20 cellular contexts compared by ENCODE assay signal in genomic region chr3:125679258-125679657, GRCh38.
DNase-seq lines count a peak whose midpoint lies in the region; ATAC-seq and TF ChIP-seq lines count a peak whose summit lies in the region.
"Had no signal": no experiment of that assay in that cellular context is flagged by ENCODE, and none has a peak within 500 bp of the region (broad histone marks: within the 10 kb centered on the region; RNA-seq: fewer than 3 reads in every experiment).

No MANE protein-coding gene starts in this region.

- H3K27ac ChIP-seq in GM23338 (ENCODE audit: low read depth) (no peak overlapping the region), osteoblast (ENCODE audit: low read depth, low read length) (no peak overlapping the region)
- H3K27ac ChIP-seq: C4-2B, coronary artery, thyroid gland had no signal

- H3K4me1 Mint-ChIP-seq in GM23338, result no peaks in the 10 kb centered on the region
- H3K4me1 Mint-ChIP-seq in activated CD8-positive, alpha-beta T cell treated with anti-CD3 and anti-CD28 coated beads for 36 hours (ENCODE audit: low read depth), result no peaks in the 10 kb centered on the region
- H3K4me1 Mint-ChIP-seq: natural killer cell; stimulated activated memory B cell treated with anti-CD40 and anti-IgM and Interleukin-4, amounts not matched to agents 10 μg/mL and 1 μg/mL and 100 μg/mL, for 72 hours had no signal

- H3K79me2 ChIP-seq in GM23338 (replicated peaks; ENCODE audit: insufficient read depth), result no peaks in the 10 kb centered on the region
- H3K79me2 ChIP-seq in Loucy (ENCODE audit: insufficient read depth, low read length), result no peaks in the 10 kb centered on the region
- H3K79me2 ChIP-seq in osteoblast (ENCODE audit: insufficient read depth, low read length), result no peaks in the 10 kb centered on the region

- no peaks in the 10 kb centered on the region for H3K36me3 Mint-ChIP-seq in GM23338 (ENCODE audit: low read depth)
- no peaks in the 10 kb centered on the region for H3K36me3 Mint-ChIP-seq in activated CD8-positive, alpha-beta T cell treated with anti-CD3 and anti-CD28 coated beads for 36 hours (ENCODE audit: low read depth)
- H3K36me3 Mint-ChIP-seq: natural killer cell; stimulated activated memory B cell treated with anti-CD40 and anti-IgM and Interleukin-4, amounts not matched to agents 10 μg/mL and 1 μg/mL and 100 μg/mL, for 72 hours had no signal

- H3K9me3 ChIP-seq in Loucy (ENCODE audit: insufficient read depth, low read depth, low read length) (no peaks in the 10 kb centered on the region), osteoblast (ENCODE audit: low read depth, low read length) (no peaks in the 10 kb centered on the region)
- H3K9me3 ChIP-seq: thyroid gland had no signal

- no peaks in the 10 kb centered on the region for H3F3A ChIP-seq in GM23338 (replicated peaks; ENCODE audit: low read depth)
- no peaks in the 10 kb centered on the region for H3F3A ChIP-seq in Loucy (ENCODE audit: low read depth)

- ATAC-seq in GM23338, result no peak
- ATAC-seq in activated CD8-positive, alpha-beta T cell treated with anti-CD3 and anti-CD28 coated beads for 36 hours, result no peak
- ATAC-seq: natural killer cell; stimulated activated memory B cell treated with anti-CD40 and anti-IgM and Interleukin-4, amounts not matched to agents 10 μg/mL and 1 μg/mL and 100 μg/mL, for 72 hours had no signal

- H3K9ac ChIP-seq in Loucy (ENCODE audit: low read depth, low read length, poor library complexity, severe bottlenecking), result no peak overlapping the region

- TF ChIP-seq CTCF in GM23338 (conservative IDR thresholded peaks at IDR 0.05; ENCODE audit: low read depth in 2 of 2) (peak in 1 of 2 experiments; percentile 43; a peak in 2 of 4 replicates), Loucy (conservative IDR thresholded peaks at IDR 0.05; ENCODE audit: low read length) (0 out of 2 replicates have a peak, but pooled peaks have one; percentile 21), osteoblast (IDR thresholded peaks at IDR 0.05; ENCODE audit: extremely low read depth, low read depth, low read length) (peak; percentile 23), GM10266 (IDR thresholded peaks at IDR 0.05; ENCODE audit: control insufficient read depth, insufficient read depth, low read depth, missing control alignments) (no peak)
- no peak for TF ChIP-seq CTCF in activated CD8-positive, alpha-beta T cell treated with anti-CD3 and anti-CD28 coated beads for 36 hours (IDR thresholded peaks at IDR 0.05)

- peaks cover 6% of the 10 kb centered on the region for H3K27me3 Mint-ChIP-seq in GM23338 (ENCODE audit: insufficient read depth, low read depth, poor library complexity)
- peaks cover 2% of the 10 kb centered on the region for H3K27me3 Mint-ChIP-seq in activated CD8-positive, alpha-beta T cell treated with anti-CD3 and anti-CD28 coated beads for 36 hours
- H3K27me3 Mint-ChIP-seq: progenitor cell of endocrine pancreas had no signal

- no peaks in the 10 kb centered on the region for H3K36me3 ChIP-seq in GM23338 (ENCODE audit: insufficient read depth)
- no peaks in the 10 kb centered on the region for H3K36me3 ChIP-seq in Loucy (ENCODE audit: insufficient read depth, low read length)
- no peaks in the 10 kb centered on the region for H3K36me3 ChIP-seq in osteoblast (ENCODE audit: insufficient read depth, low read length)
- H3K36me3 ChIP-seq: thyroid gland had no signal

- H3K4me3 ChIP-seq in GM23338 (no peak overlapping the region), Loucy (ENCODE audit: low read length, poor library complexity, severe bottlenecking) (no peak overlapping the region), osteoblast (ENCODE audit: insufficient read depth, low read length) (no peak overlapping the region)
- H3K4me3 ChIP-seq: coronary artery, lung, thyroid gland had no signal

- H3K27ac Mint-ChIP-seq in GM23338, result no peak overlapping the region
- H3K27ac Mint-ChIP-seq in activated CD8-positive, alpha-beta T cell treated with anti-CD3 and anti-CD28 coated beads for 36 hours, result no peak overlapping the region
- H3K27ac Mint-ChIP-seq: natural killer cell; progenitor cell of endocrine pancreas; stimulated activated memory B cell treated with anti-CD40 and anti-IgM and Interleukin-4, amounts not matched to agents 10 μg/mL and 1 μg/mL and 100 μg/mL, for 72 hours had no signal

- H3K27me3 ChIP-seq in GM23338 (ENCODE audit: insufficient read depth) (no peaks in the 10 kb centered on the region), Loucy (ENCODE audit: insufficient read depth, low read length, poor library complexity, severe bottlenecking) (no peaks in the 10 kb centered on the region), osteoblast (ENCODE audit: insufficient read depth, low read length) (no peaks in the 10 kb centered on the region)
- H3K27me3 ChIP-seq: thyroid gland had no signal

- DNase-seq in GM23338 (ENCODE audit: low spot score) (peak; percentile 11), cerebellar cortex (ENCODE audit: low spot score) (peak; percentile 4), osteoblast (ENCODE audit: insufficient read length, low spot score, missing footprints) (no peak), GM10266 (ENCODE audit: extremely low spot score) (no peak), NCI-H2081 treated with DMSO at 0.1 percent for 48 hours (lab: John Stamatoyannopoulos, UW) (no peak)
- DNase-seq in activated CD8-positive, alpha-beta T cell treated with anti-CD3 and anti-CD28 coated beads for 36 hours, result no peak
- DNase-seq: activated CD4-positive, alpha-beta T cell treated with anti-CD3 and anti-CD28 coated beads for 48 hours; activated CD8-positive, alpha-beta memory T cell treated with anti-CD3 and anti-CD28 coated beads, Interleukin-2, amount 50 U/mL, for 48 hours; anterior cingulate cortex; DMS79; natural killer cell; NCI-H187; NCI-H510A; thyroid gland had no signal

- POLR2A ChIA-PET in activated CD8-positive, alpha-beta T cell treated with anti-CD3 and anti-CD28 coated beads for 36 hours (lab: Charles Lee), result no interaction called here

- no peak overlapping the region for H2AFZ ChIP-seq in GM23338
- no peak overlapping the region for H2AFZ ChIP-seq in Loucy (ENCODE audit: low read length)
- H2AFZ ChIP-seq in osteoblast (ENCODE audit: low read length), result no peak overlapping the region

- CTCF ChIA-PET in activated CD8-positive, alpha-beta T cell treated with anti-CD3 and anti-CD28 coated beads for 36 hours (lab: Charles Lee), result no interaction called here

- H4K20me1 ChIP-seq in GM23338 (replicated peaks; ENCODE audit: insufficient read depth) (no peaks in the 10 kb centered on the region), Loucy (ENCODE audit: insufficient read depth, low read length, poor library complexity, severe bottlenecking) (no peaks in the 10 kb centered on the region), osteoblast (ENCODE audit: insufficient read depth, low read length) (no peaks in the 10 kb centered on the region)

- H3K4me1 ChIP-seq in GM23338 (ENCODE audit: insufficient read depth), result no peaks in the 10 kb centered on the region
- H3K4me1 ChIP-seq in Loucy (ENCODE audit: insufficient read depth, low read length, poor library complexity, severe bottlenecking), result no peaks in the 10 kb centered on the region
- peaks cover 16% of the 10 kb centered on the region for H3K4me1 ChIP-seq in osteoblast (ENCODE audit: insufficient read depth, low read length)

- no peak overlapping the region for H3K4me2 ChIP-seq in GM23338
- no peak overlapping the region for H3K4me2 ChIP-seq in Loucy (ENCODE audit: low read depth, low read length, poor library complexity, severe bottlenecking)
- H3K4me2 ChIP-seq in osteoblast (ENCODE audit: insufficient read depth, low read length), result no peak overlapping the region

- no peak overlapping the region for H3K4me3 Mint-ChIP-seq in GM23338
- no peak overlapping the region for H3K4me3 Mint-ChIP-seq in activated CD8-positive, alpha-beta T cell treated with anti-CD3 and anti-CD28 coated beads for 36 hours
- H3K4me3 Mint-ChIP-seq: natural killer cell; stimulated activated memory B cell treated with anti-CD40 and anti-IgM and Interleukin-4, amounts not matched to agents 10 μg/mL and 1 μg/mL and 100 μg/mL, for 72 hours had no signal

- H3K9me2 ChIP-seq in GM23338 (ENCODE audit: insufficient read depth) (no peaks in the 10 kb centered on the region; the same call in 1 of the 2 replicates), Loucy (replicated peaks; ENCODE audit: low read depth, low read length) (no peaks in the 10 kb centered on the region)

- no peaks in the 10 kb centered on the region for H3K9me3 Mint-ChIP-seq in GM23338
- H3K9me3 Mint-ChIP-seq in activated CD8-positive, alpha-beta T cell treated with anti-CD3 and anti-CD28 coated beads for 36 hours, result no peaks in the 10 kb centered on the region
- H3K9me3 Mint-ChIP-seq: natural killer cell; stimulated activated memory B cell treated with anti-CD40 and anti-IgM and Interleukin-4, amounts not matched to agents 10 μg/mL and 1 μg/mL and 100 μg/mL, for 72 hours had no signal

- intact Hi-C loops in activated CD8-positive, alpha-beta T cell treated with anti-CD3 and anti-CD28 coated beads for 36 hours (cut with micrococcal nuclease), result no loop called here

TF ChIP-seq in GM23338, 12 proteins besides CTCF, POLR2A, EP300 and RAD21:
- TF ChIP-seq ZNF114 (CRISPR knock-in tag; IDR thresholded peaks at IDR 0.05) (no peak), ZNF331 (CRISPR knock-in tag; IDR thresholded peaks at IDR 0.05; ENCODE audit: low read depth) (no peak), STAT1 (IDR thresholded peaks at IDR 0.05; ENCODE audit: unreplicated experiment) (no peak), POLR2AphosphoS5 (IDR thresholded peaks at IDR 0.05; ENCODE audit: low read depth) (no peak), EZH2 (IDR thresholded peaks at IDR 0.05; ENCODE audit: low read depth, unreplicated experiment) (no peak), JUNB (IDR thresholded peaks at IDR 0.05; ENCODE audit: unreplicated experiment) (no peak), CREB1 (CRISPR knock-in tag; IDR thresholded peaks at IDR 0.05; ENCODE audit: low read depth) (no peak), EZH2phosphoT487 (IDR thresholded peaks at IDR 0.05; ENCODE audit: unreplicated experiment) (no peak), ETS1 (IDR thresholded peaks at IDR 0.05) (no peak)

Comparison
In these comparisons a context has a peak if more than half of its experiments do, and no peak if none do; other contexts are left out.
1. DNase-seq: peak in GM23338 (single experiment) and cerebellar cortex (single experiment); none in osteoblast (single experiment), GM10266 (single experiment), NCI-H2081 treated with DMSO at 0.1 percent for 48 hours (single experiment) and activated CD8-positive, alpha-beta T cell treated with anti-CD3 and anti-CD28 coated beads for 36 hours (single experiment).
2. CTCF ChIP-seq: peak in Loucy (single experiment) and osteoblast (single experiment); none in GM10266 (single experiment) and activated CD8-positive, alpha-beta T cell treated with anti-CD3 and anti-CD28 coated beads for 36 hours (single experiment).